In the genomic region with DNA sequence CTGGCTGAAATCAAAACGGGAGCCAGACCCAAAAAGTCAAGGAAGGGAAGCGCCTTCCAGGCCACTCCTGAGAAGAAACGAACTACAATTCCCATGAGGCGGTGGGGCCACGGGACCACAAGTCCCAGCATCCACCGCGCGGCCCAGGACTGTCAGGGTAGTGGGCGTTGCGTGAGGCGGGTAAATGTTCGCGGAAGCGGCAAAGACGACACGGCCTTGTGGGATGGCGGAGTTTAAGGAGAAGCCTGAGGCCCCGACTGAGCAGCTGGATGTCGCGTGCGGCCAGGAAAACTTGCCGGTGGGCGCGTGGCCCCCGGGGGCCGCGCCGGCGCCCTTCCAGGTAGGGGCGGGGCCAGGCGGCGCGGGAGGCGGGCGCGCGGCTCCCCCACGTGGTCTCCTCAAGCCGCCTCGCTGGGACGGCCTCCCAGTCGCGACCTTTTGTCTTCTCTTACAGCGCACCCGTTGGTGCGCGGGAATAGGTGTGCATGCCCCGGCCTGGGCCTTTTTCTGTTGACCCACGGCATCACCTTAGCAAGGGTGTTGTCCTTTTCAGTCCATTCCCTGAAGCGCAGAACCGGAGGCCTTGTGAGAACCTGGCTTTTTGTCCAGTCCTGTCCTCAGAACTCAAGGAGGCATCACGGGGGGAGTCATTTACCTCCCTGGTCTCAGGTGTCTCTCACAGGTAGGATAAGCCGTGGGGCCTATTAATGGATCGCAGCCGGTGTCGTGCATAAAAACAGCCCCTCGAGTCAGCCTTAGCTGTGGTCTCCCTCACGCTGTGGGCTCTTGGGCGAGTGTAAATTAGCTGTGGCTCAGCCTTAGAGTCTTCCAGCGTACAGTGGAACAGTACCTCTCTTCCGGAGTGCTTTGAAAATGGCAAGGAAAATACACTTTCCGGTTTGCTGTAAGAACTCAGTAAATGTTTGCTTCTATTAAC, we compare ENCODE assay signal across 8 cellular contexts.
A peak's percentile ranks its signal among the peaks of the same experiment; 100 is the strongest.
DNase-seq lines count a peak whose midpoint lies in the region; ATAC-seq and TF ChIP-seq lines count a peak whose summit lies in the region.

SETMAR (plus strand) TSS at position 183 of the 937 bp plus-strand sequence; CDS start at position 185, 2 bp downstream.

- peak; percentile 97 for DNase-seq in AG20443 (ENCODE audit: low spot score)
- DNase-seq in NCI-H446 treated with DMSO at 0.1 percent for 48 hours (lab: John Stamatoyannopoulos, UW) = peak; percentile 68
- peak; percentile 85 to 86 for DNase-seq in activated CD4-positive, alpha-beta T cell treated with anti-CD3 and anti-CD28 coated beads for 4 hours
- DNase-seq in choroid plexus epithelial cell (ENCODE audit: low read depth) = peak; percentile 89
- peak; percentile 75 to 78 for DNase-seq in stimulated activated CD4-positive, alpha-beta T cell treated with anti-CD3 and anti-CD28 coated beads, Interleukin-1b, Interleukin-23, amount 100 ng/mL, for 4 hours (ENCODE audit: low read depth in 2 of 2)

- ATAC-seq in GM19035 (IDR thresholded peaks at IDR 0.05; ENCODE audit: unreplicated experiment) (peak; percentile 99), HG03342 (IDR thresholded peaks at IDR 0.05; ENCODE audit: unreplicated experiment) (peak; percentile 98)

- H3K27me3 ChIP-seq in layer of hippocampus (ENCODE audit: control insufficient read depth, insufficient read depth, low read length) = no peaks in the 10 kb centered on the region

- peak within 1 kb of the TSS; percentile 96 for H3K27ac ChIP-seq in layer of hippocampus (ENCODE audit: low read depth, low read length)

- peak within 1 kb of the TSS; percentile 88 for H3K4me3 ChIP-seq in choroid plexus epithelial cell (ENCODE audit: low read depth, low read length)

- TF ChIP-seq CTCF in choroid plexus epithelial cell (conservative IDR thresholded peaks at IDR 0.05; ENCODE audit: low read depth, low read length) = no peak

Comparison
In these comparisons a context has a peak if more than half of its experiments do, and no peak if none do; other contexts are left out.
1. Peak in every context shown above with its lines: DNase-seq, ATAC-seq, H3K4me3 ChIP-seq and H3K27ac ChIP-seq.